Comparison of ENCODE assay signal across 7 cellular contexts in the genomic region with DNA sequence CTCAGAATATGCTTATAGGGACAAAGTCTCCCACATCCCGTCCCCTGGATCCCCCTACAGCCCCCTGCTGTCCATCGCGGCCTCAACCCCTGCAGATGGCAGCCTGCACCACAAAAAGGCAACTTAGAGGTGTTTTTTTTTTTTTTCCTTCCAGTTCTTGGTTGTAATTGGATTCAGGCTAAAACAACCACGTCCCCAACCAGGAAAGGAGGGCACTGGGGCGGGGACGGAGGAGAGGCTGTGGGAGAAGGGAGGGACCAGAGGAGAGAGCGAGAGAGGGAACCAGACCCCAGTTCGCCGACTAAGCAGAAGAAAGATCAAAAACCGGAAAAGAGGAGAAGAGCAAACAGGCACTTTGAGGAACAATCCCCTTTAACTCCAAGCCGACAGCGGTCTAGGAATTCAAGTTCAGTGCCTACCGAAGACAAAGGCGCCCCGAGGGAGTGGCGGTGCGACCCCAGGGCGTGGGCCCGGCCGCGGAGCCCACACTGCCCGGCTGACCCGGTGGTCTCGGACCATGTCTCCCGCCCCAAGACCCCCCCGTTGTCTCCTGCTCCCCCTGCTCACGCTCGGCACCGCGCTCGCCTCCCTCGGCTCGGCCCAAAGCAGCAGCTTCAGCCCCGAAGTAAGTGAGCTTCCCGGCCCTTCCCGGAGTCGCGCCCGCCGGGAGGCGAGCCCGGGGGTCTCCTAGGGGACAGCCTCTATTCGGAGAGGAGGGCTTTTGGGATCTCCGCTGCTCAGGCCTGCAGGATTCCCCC. TPM values are rescaled to one million over a fixed set of nuclear protein-coding genes. Genes with fewer than 3 reads are reported as not detected.
DNase-seq lines count a peak whose midpoint lies in the region; ATAC-seq, FAIRE-seq and TF ChIP-seq lines count a peak whose summit lies in the region.

A gene (plus strand): TSS at position 285 of the 758 bp plus-strand sequence. CDS start 233 bp downstream, at position 518.

- H3K9ac ChIP-seq in SK-N-SH = peak within 1 kb of the TSS; percentile 88

- peaks cover 12% of the 10 kb centered on the region for H3F3A ChIP-seq in SK-N-SH (replicated peaks; ENCODE audit: insufficient read depth)

- H3K4me1 ChIP-seq in SK-N-SH (ENCODE audit: control insufficient read depth in 1 of 2, insufficient read depth in 2 of 2, low read depth in 1 of 2, low read length in 1 of 2) (peaks cover 0 to 10% of the 10 kb centered on the region in 2 experiments; a peak in 1 of 4 replicates), mucosa of descending colon (ENCODE audit: low read depth) (peaks cover 5% of the 10 kb centered on the region), HAP-1 (no peaks in the 10 kb centered on the region)

- peak; percentile 52 for TF ChIP-seq CTCF in SK-N-SH (IDR thresholded peaks at IDR 0.05)
- TF ChIP-seq CTCF in epithelial cell of proximal tubule (conservative IDR thresholded peaks at IDR 0.05; ENCODE audit: low read depth, low read length) = peak; percentile 49
- no peak for TF ChIP-seq CTCF in mucosa of descending colon (IDR thresholded peaks at IDR 0.05)

- H3K4me2 ChIP-seq in SK-N-SH = peak within 1 kb of the TSS; percentile 76

- in situ Hi-C loops in HAP-1 (cut with MboI; ENCODE audit: low sequenced_read_pairs) = no loop called here

- H4K20me1 ChIP-seq in SK-N-SH (ENCODE audit: insufficient read depth) = no peaks in the 10 kb centered on the region

- H3K9me3 ChIP-seq in SK-N-SH (no peaks in the 10 kb centered on the region), mucosa of descending colon (no peaks in the 10 kb centered on the region), HAP-1 (no peaks in the 10 kb centered on the region)

- H3K9me2 ChIP-seq in SK-N-SH = no peaks in the 10 kb centered on the region

- peaks cover 49% of the 10 kb centered on the region for H3K79me2 ChIP-seq in SK-N-SH (ENCODE audit: insufficient read depth)

- H3K4me3 ChIP-seq in SK-N-SH (ENCODE audit: low read depth in 2 of 2, low read length in 1 of 2) = peak within 1 kb of the TSS; percentile 54 to 71
- H3K4me3 ChIP-seq in epithelial cell of proximal tubule (ENCODE audit: low read depth, low read length) = peak within 1 kb of the TSS; percentile 75
- peak within 1 kb of the TSS; percentile 80 for H3K4me3 ChIP-seq in mucosa of descending colon
- no peak within 1 kb of the TSS for H3K4me3 ChIP-seq in HAP-1

- POLR2A ChIA-PET in SK-N-SH (lab: Yijun Ruan, JAX) = interaction anchor here (1.1 to 2.6 kb wide), 2 partner anchors 10 to 12 kb away, joined by 3 to 12 read pairs; no protein-coding TSS in a partner anchor

- CTCF ChIA-PET in SK-N-SH (lab: Yijun Ruan, JAX) = interaction anchor here (0.8 to 6.4 kb wide), 6 partner anchors 10 to 17 kb away, joined by 3 to 59 read pairs (median 26); no protein-coding TSS in a partner anchor

- H3K36me3 ChIP-seq in SK-N-SH (replicated peaks in 1 of 2; ENCODE audit: control insufficient read depth in 1 of 2, insufficient read depth in 2 of 2, low read length in 1 of 2) (peaks cover 19 to 24% of the 10 kb centered on the region in 2 experiments), mucosa of descending colon (ENCODE audit: low read depth) (no peaks in the 10 kb centered on the region), HAP-1 (replicated peaks) (peaks cover 21% of the 10 kb centered on the region)

- no peak for TF ChIP-seq EP300 in SK-N-SH (IDR thresholded peaks at IDR 0.05; ENCODE audit: borderline replicate concordance in 1 of 2, low read depth in 1 of 2, low read length in 1 of 2)

- FAIRE-seq in urothelium cell line (lab: Jason Lieb, UNC) = no peak

- intact Hi-C loops in mucosa of descending colon (cut with DNase I, micrococcal nuclease) = no loop called here

- DNase-seq in HCEC 1CT = peak; percentile 88
- DNase-seq in SK-N-SH = peak; percentile 71
- DNase-seq in epithelial cell of proximal tubule (ENCODE audit: low read depth) = no peak
- peak; percentile 75 to 81 (median 75) for DNase-seq in mucosa of descending colon
- DNase-seq in urothelium cell line (ENCODE audit: low spot score) = peak; percentile 78
- no peak for DNase-seq in HAP-1 (ENCODE audit: low spot score in 2 of 2)
- DNase-seq in NCI-H2196 (lab: John Stamatoyannopoulos, UW; ENCODE audit: unreplicated experiment) = no peak

- 48% methylated on average over 28 of the region's 44 CpGs for WGBS in SK-N-SH (ENCODE audit: low lambda C conversion rate)

- peak; percentile 82 for ATAC-seq in mucosa of descending colon

- peak within 1 kb of the TSS; percentile 43; the same call in 1 of the 2 replicates for H2AFZ ChIP-seq in SK-N-SH (ENCODE audit: low read depth)

- peak within 1 kb of the TSS in 1 of 2 experiments; percentile 64; a peak in 2 of 4 replicates for H3K27ac ChIP-seq in SK-N-SH (ENCODE audit: low read depth in 2 of 2, low read length in 1 of 2)

- no peaks in the 10 kb centered on the region for H3K27me3 ChIP-seq in SK-N-SH (ENCODE audit: insufficient read depth)
- no peaks in the 10 kb centered on the region for H3K27me3 ChIP-seq in HAP-1 (ENCODE audit: low read depth)

- peak; percentile 45 for TF ChIP-seq RAD21 in SK-N-SH (IDR thresholded peaks at IDR 0.05; ENCODE audit: low read length)

TF ChIP-seq in SK-N-SH, 30 proteins besides CTCF, POLR2A, EP300 and RAD21:
- peak; percentile 32; the same call in 1 of the 2 replicates for TF ChIP-seq SMC3 (IDR thresholded peaks at IDR 0.05; ENCODE audit: low read depth, low read length)
- TF ChIP-seq POLR2AphosphoS5 (IDR thresholded peaks at IDR 0.05; ENCODE audit: low read depth, low read length) = peak; percentile 72
- no peak for TF ChIP-seq MXI1 (IDR thresholded peaks at IDR 0.05; ENCODE audit: low read depth, low read length)
- peak; percentile 49; the same call in 1 of the 2 replicates for TF ChIP-seq TAF1 (IDR thresholded peaks at IDR 0.05; ENCODE audit: borderline replicate concordance, low read depth, low read length)

RNA-seq across cellular contexts. Expression of the gene that starts here (rescaled TPM):
- 139 and 142 TPM in 2 replicates for polyA plus RNA-seq in SK-N-SH (2012; rRNA removed)
- 63.7 and 87.9 TPM in 2 replicates for polyA plus RNA-seq in SK-N-SH (2012; cell fraction: cytosol; rRNA removed)
- 217 and 306 TPM in 2 replicates for polyA plus RNA-seq in SK-N-SH (2012; cell fraction: nucleus; rRNA removed)
- total RNA-seq in epithelial cell of proximal tubule (224 and 227 TPM in 2 replicates), mucosa of descending colon (100 to 1,000 TPM in 2 of 3 donors, 10 to 100 TPM in 1; 48.1 to 161 (median 104) TPM)

Comparison
In these comparisons a context has a peak if more than half of its experiments do, and no peak if none do; other contexts are left out.
1. DNase-seq: peak in HCEC 1CT (single experiment), SK-N-SH (single experiment), mucosa of descending colon (3 of 3) and urothelium cell line (single experiment); none in epithelial cell of proximal tubule (single experiment), HAP-1 (0 of 2) and NCI-H2196 (single experiment).